16 cellular contexts compared by ENCODE assay signal in genomic region chr11:2210366-2211112, GRCh38. TPM values are rescaled to one million over a fixed set of nuclear protein-coding genes. Genes with fewer than 3 reads are reported as not detected.
DNase-seq lines count a peak whose midpoint lies in the region; ATAC-seq and FAIRE-seq lines count a peak whose summit lies in the region.
"Had no signal": no experiment of that assay in that cellular context is flagged by ENCODE, and none has a peak within 500 bp of the region (broad histone marks: within the 10 kb centered on the region; RNA-seq: fewer than 3 reads in every experiment).

No MANE protein-coding gene starts in this region.

- no peaks in the 10 kb centered on the region for H3K9me3 ChIP-seq in SJCRH30 (replicated peaks)
- peaks cover 5% of the 10 kb centered on the region for H3K9me3 ChIP-seq in mesenchymal stem cell (ENCODE audit: control insufficient read depth, low read length)

- H2BK15ac ChIP-seq in mesenchymal stem cell (ENCODE audit: low read depth, poor library complexity, severe bottlenecking), result no peak overlapping the region

- no peak overlapping the region for H3K4ac ChIP-seq in mesenchymal stem cell (ENCODE audit: low read depth in 1 of 2, low read length in 2 of 2)

- H2AFZ ChIP-seq in mesenchymal stem cell (ENCODE audit: low read depth, low read length), result no peak overlapping the region

- H2BK120ac ChIP-seq in mesenchymal stem cell (ENCODE audit: low read depth, low read length), result no peak overlapping the region

- FAIRE-seq in frontal cortex (lab: Jason Lieb, UNC), result no peak
- FAIRE-seq: bronchial epithelial cell had no signal

- intact Hi-C loops in left colon (cut with DNase I, micrococcal nuclease), result no loop called here

- H3K4me1 ChIP-seq in SJCRH30 (peaks cover 29% of the 10 kb centered on the region), mesenchymal stem cell (ENCODE audit: control insufficient read depth, insufficient read depth, low read depth, low read length) (peaks cover 57% of the 10 kb centered on the region)

- H3K4me3 Mint-ChIP-seq in activated T-cell treated with anti-CD3 and anti-CD28 coated beads, Interleukin-2, amount 50 U/mL, for 24 hours, result no peak overlapping the region
- no peak overlapping the region for H3K4me3 Mint-ChIP-seq in activated T-cell treated with anti-CD3 and anti-CD28 coated beads, Interleukin-2, amount 50 U/mL, for 4 hours

- H3K4me3 ChIP-seq in SJCRH30 (no peak overlapping the region), mesenchymal stem cell (ENCODE audit: insufficient read depth in 1 of 2, low read depth in 1 of 2, low read length in 2 of 2) (no peak overlapping the region)
- H3K4me3 ChIP-seq: skin epidermis had no signal

- H3K27me3 ChIP-seq in SJCRH30 (no peaks in the 10 kb centered on the region; the same call in 1 of the 2 replicates), mesenchymal stem cell (ENCODE audit: control insufficient read depth in 1 of 2, insufficient read depth in 1 of 2, low read length in 2 of 2) (peaks cover 7 to 36% of the 10 kb centered on the region in 2 experiments)

- no peak overlapping the region for H3K14ac ChIP-seq in mesenchymal stem cell (ENCODE audit: low read length in 2 of 2)

- H4K91ac ChIP-seq in mesenchymal stem cell (ENCODE audit: low read length), result no peak overlapping the region

- DNase-seq in activated T-cell treated with anti-CD3 and anti-CD28 coated beads, Interleukin-2, amount 50 U/mL, for 24 hours, result peak; percentile 19
- DNase-seq in activated T-cell treated with anti-CD3 and anti-CD28 coated beads, Interleukin-2, amount 50 U/mL, for 4 hours, result no peak
- DNase-seq in SJCRH30 (no peak), left colon (peak; percentile 18 to 27), mesenchymal stem cell (no peak), frontal cortex (ENCODE audit: low spot score in 2 of 2) (no peak)
- peak; percentile 20 for DNase-seq in stimulated activated CD8-positive, alpha-beta memory T cell treated with anti-CD3 and anti-CD28 coated beads, Interleukin-4, amount 100 ng/mL, for 48 hours
- DNase-seq: activated CD4-positive, alpha-beta T cell treated with anti-CD3 and anti-CD28 coated beads for 4 hours; Karpas-422; T-helper 1 cell had no signal

- H3K36me3 Mint-ChIP-seq in activated T-cell treated with anti-CD3 and anti-CD28 coated beads, Interleukin-2, amount 50 U/mL, for 24 hours (ENCODE audit: low read depth), result no peaks in the 10 kb centered on the region
- H3K36me3 Mint-ChIP-seq in activated T-cell treated with anti-CD3 and anti-CD28 coated beads, Interleukin-2, amount 50 U/mL, for 4 hours (ENCODE audit: insufficient read depth), result no peaks in the 10 kb centered on the region

- no peak overlapping the region for H3K9ac ChIP-seq in mesenchymal stem cell (ENCODE audit: low read length)

- H2BK12ac ChIP-seq in mesenchymal stem cell (ENCODE audit: low read length in 2 of 2), result no peak overlapping the region

- no peak overlapping the region for H2BK5ac ChIP-seq in mesenchymal stem cell (ENCODE audit: low read depth, low read length, poor library complexity, severe bottlenecking)

- WGBS in mesenchymal stem cell, result 82% methylated on average over 16 of the region's 16 CpGs

- H3K27me3 Mint-ChIP-seq in activated T-cell treated with anti-CD3 and anti-CD28 coated beads, Interleukin-2, amount 50 U/mL, for 24 hours, result no peaks in the 10 kb centered on the region
- no peaks in the 10 kb centered on the region for H3K27me3 Mint-ChIP-seq in activated T-cell treated with anti-CD3 and anti-CD28 coated beads, Interleukin-2, amount 50 U/mL, for 4 hours (ENCODE audit: low read depth)

- H3K27ac Mint-ChIP-seq in activated T-cell treated with anti-CD3 and anti-CD28 coated beads, Interleukin-2, amount 50 U/mL, for 24 hours, result no peak overlapping the region

- ATAC-seq in activated T-cell treated with anti-CD3 and anti-CD28 coated beads, Interleukin-2, amount 50 U/mL, for 4 hours, result no peak
- ATAC-seq in left colon (no peak), HG02938 (IDR thresholded peaks at IDR 0.05; ENCODE audit: unreplicated experiment) (no peak)

- no peak overlapping the region for H3K18ac ChIP-seq in mesenchymal stem cell (ENCODE audit: low read depth in 1 of 2, low read length in 2 of 2)

- H3K4me1 Mint-ChIP-seq in activated T-cell treated with anti-CD3 and anti-CD28 coated beads, Interleukin-2, amount 50 U/mL, for 24 hours (ENCODE audit: low read depth), result peaks cover 17% of the 10 kb centered on the region
- H3K4me1 Mint-ChIP-seq in activated T-cell treated with anti-CD3 and anti-CD28 coated beads, Interleukin-2, amount 50 U/mL, for 4 hours (ENCODE audit: low read depth), result peaks cover 13% of the 10 kb centered on the region

- H3K4me2 ChIP-seq in mesenchymal stem cell (ENCODE audit: low read length, poor library complexity, severe bottlenecking), result no peak overlapping the region

- no peaks in the 10 kb centered on the region for H3K9me3 Mint-ChIP-seq in activated T-cell treated with anti-CD3 and anti-CD28 coated beads, Interleukin-2, amount 50 U/mL, for 24 hours
- no peaks in the 10 kb centered on the region for H3K9me3 Mint-ChIP-seq in activated T-cell treated with anti-CD3 and anti-CD28 coated beads, Interleukin-2, amount 50 U/mL, for 4 hours

- H2AK5ac ChIP-seq in mesenchymal stem cell (ENCODE audit: low read length, severe bottlenecking), result no peak overlapping the region

- H3K27ac ChIP-seq in SJCRH30, result peak overlapping the region; percentile 22; the same call in 1 of the 2 replicates
- no peak overlapping the region for H3K27ac ChIP-seq in mesenchymal stem cell (ENCODE audit: low read length, poor library complexity, severe bottlenecking)
- H3K27ac ChIP-seq: HL-60, skin epidermis had no signal

- H3K79me1 ChIP-seq in mesenchymal stem cell (replicated peaks; ENCODE audit: low read length, poor library complexity, severe bottlenecking), result no peaks in the 10 kb centered on the region

- no peak overlapping the region for H3K23ac ChIP-seq in mesenchymal stem cell (ENCODE audit: low read length in 2 of 2)

- no peaks in the 10 kb centered on the region for H3K36me3 ChIP-seq in SJCRH30
- peaks cover 0 to 2% of the 10 kb centered on the region in 2 experiments for H3K36me3 ChIP-seq in mesenchymal stem cell (ENCODE audit: control insufficient read depth in 1 of 2, insufficient read depth in 2 of 2, low read depth in 1 of 2, low read length in 2 of 2)

- no peak overlapping the region for H4K8ac ChIP-seq in mesenchymal stem cell (ENCODE audit: low read length)

RNA-seq across cellular contexts. Expression of gene TH, which starts 38.9 kb away (rescaled TPM):
- total RNA-seq in activated T-cell treated with anti-CD3 and anti-CD28 coated beads, Interleukin-2, amount 50 U/mL, for 4 hours, result not detected
- total RNA-seq in SJCRH30 (2014; rRNA removed; shearing (Covaris generic)), result not detected in 2 replicates
- total RNA-seq in left colon (not detected), frontal cortex (0.82 TPM)
- not detected for polyA plus RNA-seq in mesenchymal stem cell (2013, experiment 1 of 2)
- not detected for polyA plus RNA-seq in mesenchymal stem cell (2013, experiment 2 of 2)
- total RNA-seq: H4, NCI-H460 had no signal

RNA-seq across cellular contexts. Expression of gene INS, which starts 49.5 kb away (rescaled TPM):
- total RNA-seq in activated T-cell treated with anti-CD3 and anti-CD28 coated beads, Interleukin-2, amount 50 U/mL, for 4 hours, result not detected
- not detected in 2 replicates for total RNA-seq in SJCRH30 (2014; rRNA removed; shearing (Covaris generic))
- total RNA-seq in left colon (1 to 10 TPM in 1 of 2 donors, not detected in 1; 1.3 TPM), frontal cortex (not detected)
- not detected for polyA plus RNA-seq in mesenchymal stem cell (2013, experiment 1 of 2)
- not detected for polyA plus RNA-seq in mesenchymal stem cell (2013, experiment 2 of 2)
- total RNA-seq: bronchial epithelial cell, H4, NCI-H460 had no signal

RNA-seq across cellular contexts. Expression of gene ASCL2, which starts 59.8 kb away (rescaled TPM):
- 1 to 10 TPM; 1.2 to 2.4 (median 1.7) TPM for total RNA-seq in activated T-cell treated with anti-CD3 and anti-CD28 coated beads, Interleukin-2, amount 50 U/mL, for 4 hours
- total RNA-seq in SJCRH30 (2014; rRNA removed; shearing (Covaris generic)), result not detected in 2 replicates
- 10 to 100 TPM in 1 of 2 donors, 1 to 10 TPM in 1; 6.3 to 10.4 TPM for total RNA-seq in left colon
- polyA plus RNA-seq in mesenchymal stem cell (2013, experiment 1 of 2), result not detected
- polyA plus RNA-seq in mesenchymal stem cell (2013, experiment 2 of 2), result not detected
- total RNA-seq in frontal cortex, result 0.82 TPM
- total RNA-seq: H4, NCI-H460 had no signal

Comparison
In these comparisons a context has a peak if more than half of its experiments do, and no peak if none do; other contexts are left out.
1. DNase-seq: peak in activated T-cell treated with anti-CD3 and anti-CD28 coated beads, Interleukin-2, amount 50 U/mL, for 24 hours (single experiment), left colon (2 of 2) and stimulated activated CD8-positive, alpha-beta memory T cell treated with anti-CD3 and anti-CD28 coated beads, Interleukin-4, amount 100 ng/mL, for 48 hours (single experiment); none in activated T-cell treated with anti-CD3 and anti-CD28 coated beads, Interleukin-2, amount 50 U/mL, for 4 hours (single experiment), SJCRH30 (0 of 2), mesenchymal stem cell (single experiment) and frontal cortex (0 of 2).